ENCODE assay signal across 7 cellular contexts in the genomic region with DNA sequence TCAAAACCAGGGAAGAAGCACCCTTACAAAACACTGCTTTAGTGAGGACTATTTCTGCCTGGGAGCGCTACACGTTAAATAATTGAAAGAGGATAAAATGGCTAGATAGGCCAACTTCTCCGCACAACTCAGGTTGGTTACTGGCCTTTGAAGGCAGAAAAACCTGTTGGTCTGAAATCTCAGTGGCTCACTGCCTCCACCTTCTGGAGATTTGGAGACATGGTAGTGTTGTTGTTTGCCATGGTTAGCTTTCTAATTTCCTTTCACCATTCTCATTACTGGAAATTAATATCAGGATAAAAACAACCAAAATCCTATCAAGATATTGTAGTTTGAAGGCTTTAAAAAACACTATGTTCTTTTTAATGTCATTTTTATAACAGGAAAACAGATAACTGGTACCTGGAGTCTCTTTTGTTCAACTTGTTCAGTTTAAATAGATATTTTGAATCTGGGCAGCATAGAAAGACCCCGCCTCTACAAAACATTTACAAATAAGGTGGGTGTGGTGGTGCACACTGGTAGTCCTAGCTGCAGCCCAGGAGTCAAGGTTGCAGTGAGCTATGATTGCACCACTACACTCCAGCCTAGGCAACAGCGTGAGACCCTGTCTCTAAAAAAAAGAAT. TPM values are rescaled to one million over a fixed set of nuclear protein-coding genes. Genes with fewer than 3 reads are reported as not detected.
DNase-seq lines count a peak whose midpoint lies in the region; ATAC-seq, FAIRE-seq and TF ChIP-seq lines count a peak whose summit lies in the region.

No MANE protein-coding gene starts in this region.

- no peak for TF ChIP-seq POLR2A in GM12891 (IDR thresholded peaks at IDR 0.05; ENCODE audit: low read depth, low read length)

- no peak overlapping the region for H3K27ac ChIP-seq in lower lobe of right lung

- H3K36me3 ChIP-seq in lower lobe of right lung: no peaks in the 10 kb centered on the region

- H3K27me3 ChIP-seq in lower lobe of right lung (ENCODE audit: low read depth): no peaks in the 10 kb centered on the region

- peak; percentile 67 for FAIRE-seq in GM12891 (lab: Jason Lieb, UNC)

- peak; percentile 80 for TF ChIP-seq CTCF in lower lobe of right lung (IDR thresholded peaks at IDR 0.05)

- intact Hi-C loops in lower lobe of right lung (cut with DNase I): no loop called here

- H3K4me1 ChIP-seq in lower lobe of right lung: no peaks in the 10 kb centered on the region

- ATAC-seq in HG02973 (IDR thresholded peaks at IDR 0.05; ENCODE audit: unreplicated experiment) (peak; percentile 66), lower lobe of right lung (peak; percentile 81 to 91)

- no peak overlapping the region for H3K4me3 ChIP-seq in lower lobe of right lung

- no peaks in the 10 kb centered on the region for H3K9me3 ChIP-seq in lower lobe of right lung

- peak; percentile 21 for DNase-seq in GM12891 (ENCODE audit: insufficient read length, low spot score)
- DNase-seq in NCI-H226: peak; percentile 28
- DNase-seq in activated CD4-positive, alpha-beta T cell treated with anti-CD3 and anti-CD28 coated beads for 4 hours: peak; percentile 47 to 63
- DNase-seq in dedifferentiated amniotic fluid mesenchymal stem cell (ENCODE audit: extremely low spot score): peak; percentile 51
- no peak for DNase-seq in lower lobe of right lung
- DNase-seq in stimulated activated CD8-positive, alpha-beta memory T cell treated with anti-CD3 and anti-CD28 coated beads, Interleukin-15, amount 100 ng/mL, for 1 hour (ENCODE audit: low read depth): peak; percentile 24

TF ChIP-seq in GM12891, 5 proteins besides CTCF, POLR2A, EP300 and RAD21:
- TF ChIP-seq SPI1 (IDR thresholded peaks at IDR 0.05; ENCODE audit: low read depth, low read length) (no peak), TAF1 (IDR thresholded peaks at IDR 0.05; ENCODE audit: low read depth, low read length) (no peak), POU2F2 (IDR thresholded peaks at IDR 0.05; ENCODE audit: low read depth, low read length) (no peak), PAX5 (IDR thresholded peaks at IDR 0.05; ENCODE audit: insufficient read depth, low read length, severe bottlenecking) (no peak)
TF ChIP-seq in GM12891: peak in this region for 0.

RNA-seq across cellular contexts. Expression of gene BCLAF1, which starts 27.5 kb away (rescaled TPM):
- polyA plus RNA-seq in GM12891 (2012; ENCODE audit: low read depth, missing spikeins): 61.7 TPM
- 132 TPM for total RNA-seq in lower lobe of right lung
